In genomic region chr2:103437161-103437560, GRCh38 we compare ENCODE assay signal across 25 cellular contexts.
"Had no signal": no experiment of that assay in that cellular context is flagged by ENCODE, and none has a peak within 500 bp of the region (broad histone marks: within the 10 kb centered on the region; RNA-seq: fewer than 3 reads in every experiment).

No MANE protein-coding gene starts in this region.

- DNase-seq: activated CD4-positive, alpha-beta memory T cell treated with anti-CD3 and anti-CD28 coated beads, Interleukin-2, amount 10 ng/mL, durations not matched to agents 7 days and 5 days; activated CD4-positive, alpha-beta T cell treated with anti-CD3 and anti-CD28 coated beads for 4 hours; activated CD4-positive, alpha-beta T cell treated with anti-CD3 and anti-CD28 coated beads, Interleukin-2, amount 10 ng/mL, durations not matched to agents 7 days and 5 days; activated CD4-positive, alpha-beta T cell treated with anti-CD3 and anti-CD28 coated beads, Interleukin-2, amount 50 U/mL, for 4 hours; activated CD4-positive, CD25-positive, alpha-beta regulatory T cell; activated CD4-positive, CD25-positive, alpha-beta regulatory T cell treated with anti-CD3 and anti-CD28 coated beads, Interleukin-2, amount 50 U/mL, for 72 hours; activated CD8-positive, alpha-beta memory T cell treated with anti-CD3 and anti-CD28 coated beads, Interleukin-2, amount 50 U/mL, for 48 hours; activated gamma-delta T cell; activated naive CD4-positive, alpha-beta T cell; activated naive CD4-positive, alpha-beta T cell treated with anti-CD3 and anti-CD28 coated beads, Interleukin-2, amount 10 ng/mL, durations not matched to agents 7 days and 5 days; activated naive CD8-positive, alpha-beta T cell treated with anti-CD3 and anti-CD28 coated beads, Interleukin-2, amount 10 ng/mL, durations not matched to agents 7 days and 5 days; activated T-cell treated with anti-CD3 and anti-CD28 coated beads for 4 hours; activated T-cell treated with anti-CD3 and anti-CD28 coated beads, Interleukin-2, amount 50 U/mL, for 24 hours; activated T-cell treated with anti-CD3 and anti-CD28 coated beads, Interleukin-2, amount 50 U/mL, for 72 hours; brain microvascular endothelial cell; dorsolateral prefrontal cortex; effector memory CD4-positive, alpha-beta T cell; endodermal cell; erythroblast; foreskin keratinocyte; gastrocnemius medialis; glutamatergic neuron; heart left ventricle; T-helper 2 cell had no signal

- ATAC-seq: activated naive CD4-positive, alpha-beta T cell treated with anti-CD3 and anti-CD28 coated beads, Interleukin-2, amount 50 U/mL, for 72 hours; activated T-cell treated with anti-CD3 and anti-CD28 coated beads, Interleukin-2, amount 50 U/mL, for 72 hours; foreskin keratinocyte; gastrocnemius medialis; heart left ventricle had no signal
